1 cellular context compared by ENCODE assay signal in the genomic region with DNA sequence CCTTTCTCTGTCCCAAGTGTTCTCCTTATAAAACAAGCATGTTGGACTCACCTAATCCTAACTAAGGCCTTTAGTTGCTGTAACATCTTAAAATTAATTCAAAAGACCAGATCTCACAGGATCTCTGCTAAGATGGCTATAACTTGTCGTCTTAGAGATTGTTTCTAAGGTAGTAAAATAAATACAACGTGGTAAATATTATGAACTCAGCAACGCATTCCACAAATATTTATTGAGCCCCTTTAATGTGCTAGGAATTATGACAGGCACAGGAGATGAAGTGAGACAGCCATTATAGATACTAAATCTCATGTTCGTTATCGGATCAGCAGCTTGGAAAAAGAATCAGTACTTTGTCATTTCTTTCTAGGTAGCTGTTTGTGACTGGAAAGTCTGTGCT.
TF ChIP-seq lines count a peak whose summit lies in the region.

No MANE protein-coding gene starts in this region.

TF ChIP-seq in SK-N-SH treated with all-trans-retinoic acid at 6 μM for 48 hours, 23 proteins besides CTCF, POLR2A, EP300 and RAD21 (continued from another document):
- TF ChIP-seq, protein P1, sequence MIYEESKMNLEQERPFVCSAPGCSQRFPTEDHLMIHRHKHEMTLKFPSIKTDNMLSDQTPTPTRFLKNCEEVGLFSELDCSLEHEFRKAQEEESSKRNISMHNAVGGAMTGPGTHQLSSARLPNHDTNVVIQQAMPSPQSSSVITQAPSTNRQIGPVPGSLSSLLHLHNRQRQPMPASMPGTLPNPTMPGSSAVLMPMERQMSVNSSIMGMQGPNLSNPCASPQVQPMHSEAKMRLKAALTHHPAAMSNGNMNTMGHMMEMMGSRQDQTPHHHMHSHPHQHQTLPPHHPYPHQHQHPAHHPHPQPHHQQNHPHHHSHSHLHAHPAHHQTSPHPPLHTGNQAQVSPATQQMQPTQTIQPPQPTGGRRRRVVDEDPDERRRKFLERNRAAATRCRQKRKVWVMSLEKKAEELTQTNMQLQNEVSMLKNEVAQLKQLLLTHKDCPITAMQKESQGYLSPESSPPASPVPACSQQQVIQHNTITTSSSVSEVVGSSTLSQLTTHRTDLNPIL (CRISPR knock-in tag; IDR thresholded peaks at IDR 0.05; ENCODE audit: low read depth) = no peak
- TF ChIP-seq ZFP30 (CRISPR knock-in tag; IDR thresholded peaks at IDR 0.05) (no peak), TOX (CRISPR knock-in tag; IDR thresholded peaks at IDR 0.05; ENCODE audit: borderline replicate concordance) (no peak), OSR1 (CRISPR knock-in tag; IDR thresholded peaks at IDR 0.05) (no peak)
